ENCODE assay signal across 8 cellular contexts in genomic region chr2:172427256-172427989, GRCh38. TPM values are rescaled to one million over a fixed set of nuclear protein-coding genes. Genes with fewer than 3 reads are reported as not detected.
A peak's percentile ranks its signal among the peaks of the same experiment; 100 is the strongest.
DNase-seq lines count a peak whose midpoint lies in the region; ATAC-seq and TF ChIP-seq lines count a peak whose summit lies in the region.

Gene ITGA6 (plus strand): TSS chr2:172427586.

- H2BK15ac ChIP-seq in IMR-90 (ENCODE audit: low read depth, low read length) = peak within 1 kb of the TSS; percentile 41; the same call in 1 of the 3 replicates

- whole genome bisulfite sequencing in IMR-90 (ENCODE audit: extremely low coverage in 2 of 2, insufficient read length in 1 of 2), 2 experiments = 0% methylated on average over 11 of the region's 79 CpGs; no CpG with 5 or more reads in 1 of the 2 experiments

- BruUV-seq in IMR-90 (replicated peaks; lab: Mats Ljungman, UMichigan) = no TSS peak

- no peak within 1 kb of the TSS for H4K5ac ChIP-seq in IMR-90 (ENCODE audit: low read depth, low read length)

- DNase-seq in DMS53 (lab: John Stamatoyannopoulos, UW) (peak; percentile 96), IMR-90 (peak; percentile 52), RWPE2 (ENCODE audit: low spot score) (peak; percentile 85), fibroblast of the aortic adventitia (ENCODE audit: low read depth) (peak; percentile 28), nephron progenitor cell (peak; percentile 84)
- peak; percentile 91 for DNase-seq in activated effector memory CD4-positive, alpha-beta T cell treated with anti-CD3 and anti-CD28 coated beads, Interleukin-2, amount 50 U/mL, for 16 hours
- peak; percentile 82 for DNase-seq in stimulated activated naive CD4-positive, alpha-beta T cell treated with Interleukin-2 at 50 U/mL for 16 hours (lab: John Stamatoyannopoulos, UW)

- peak within 1 kb of the TSS; percentile 17; the same call in 1 of the 2 replicates for H3K27ac ChIP-seq in IMR-90 (ENCODE audit: insufficient read depth, low read length)
- H3K27ac ChIP-seq in RWPE2 (ENCODE audit: poor library complexity, severe bottlenecking) = peak within 1 kb of the TSS; percentile 98

- H3K18ac ChIP-seq in IMR-90 (ENCODE audit: low read depth, low read length) = no peak within 1 kb of the TSS

- H2BK120ac ChIP-seq in IMR-90 (ENCODE audit: low read depth, low read length) = no peak within 1 kb of the TSS; the same call in 1 of the 2 replicates

- no peaks in the 10 kb centered on the region for H3K9me3 Mint-ChIP-seq in nephron progenitor cell

- H3K4me3 ChIP-seq in IMR-90 (ENCODE audit: insufficient read depth, low read depth, low read length) = peak within 1 kb of the TSS; percentile 82
- peak within 1 kb of the TSS; percentile 96 for H3K4me3 ChIP-seq in RWPE2 (ENCODE audit: severe bottlenecking)
- peak within 1 kb of the TSS; percentile 72 for H3K4me3 ChIP-seq in fibroblast of the aortic adventitia (ENCODE audit: low read depth, low read length)

- H3K4me1 ChIP-seq in IMR-90 (ENCODE audit: control insufficient read depth, insufficient read depth, low read length) = peaks cover 7% of the 10 kb centered on the region
- H3K4me1 ChIP-seq in RWPE2 (ENCODE audit: insufficient read depth, poor library complexity, severe bottlenecking) = peaks cover 23% of the 10 kb centered on the region

- TF ChIP-seq RAD21 in IMR-90 (IDR thresholded peaks at IDR 0.05; ENCODE audit: low read length) = 0 out of 2 replicates have a peak, but pooled peaks have one; percentile 3

- H3K4me1 Mint-ChIP-seq in nephron progenitor cell = peaks cover 17% of the 10 kb centered on the region

- peak within 1 kb of the TSS; percentile 77 for H2AK9ac ChIP-seq in IMR-90 (replicated peaks; ENCODE audit: low read depth, low read length, poor library complexity)

- intact Hi-C loops in IMR-90 (cut with micrococcal nuclease) = no loop called here

- no peak within 1 kb of the TSS for H2AK5ac ChIP-seq in IMR-90 (ENCODE audit: low read depth, low read length)

- peak within 1 kb of the TSS; percentile 93 for H2AFZ ChIP-seq in IMR-90 (replicated peaks; ENCODE audit: low read length, poor library complexity)

- peak within 1 kb of the TSS; percentile 9; the same call in 1 of the 2 replicates for H4K91ac ChIP-seq in IMR-90 (ENCODE audit: insufficient read depth, low read depth, low read length)

- H2BK5ac ChIP-seq in IMR-90 (ENCODE audit: low read depth, low read length, poor library complexity, severe bottlenecking) = no peak within 1 kb of the TSS

- POLR2A ChIA-PET in IMR-90 (lab: Charles Lee; ENCODE audit: unreplicated experiment) = no interaction called here

- H2BK20ac ChIP-seq in IMR-90 (ENCODE audit: low read depth, low read length) = no peak within 1 kb of the TSS

- H3K79me1 ChIP-seq in IMR-90 (ENCODE audit: low read depth in 1 of 2, low read length in 2 of 2) = peaks cover 18 to 30% of the 10 kb centered on the region in 2 experiments

- no peak within 1 kb of the TSS for H3K27ac Mint-ChIP-seq in nephron progenitor cell

- dilution Hi-C loops in IMR-90 (cut with HindIII; ENCODE audit: low sequenced_read_pairs, unreplicated experiment) = no loop called here

- peak within 1 kb of the TSS in 1 of 2 experiments; percentile 48; a peak in 1 of 4 replicates for H4K8ac ChIP-seq in IMR-90 (ENCODE audit: low read depth in 2 of 2, low read length in 2 of 2)

- H3K27me3 ChIP-seq in IMR-90 (ENCODE audit: control insufficient read depth, insufficient read depth, low read length) (peaks cover 5% of the 10 kb centered on the region; the same call in 1 of the 2 replicates), RWPE2 (ENCODE audit: insufficient read depth, poor library complexity, severe bottlenecking) (no peaks in the 10 kb centered on the region)

- H3K4ac ChIP-seq in IMR-90 (ENCODE audit: low read depth, low read length) = peak within 1 kb of the TSS; percentile 28

- peak within 1 kb of the TSS; percentile 99 for H3K4me2 ChIP-seq in IMR-90 (ENCODE audit: low read depth, low read length)

- H3K36me3 Mint-ChIP-seq in nephron progenitor cell (ENCODE audit: low read depth) = no peaks in the 10 kb centered on the region

- H3K9me3 ChIP-seq in IMR-90 (ENCODE audit: control insufficient read depth, insufficient read depth, low read length) (no peaks in the 10 kb centered on the region), RWPE2 (ENCODE audit: severe bottlenecking) (no peaks in the 10 kb centered on the region)

- H3K14ac ChIP-seq in IMR-90 (replicated peaks; ENCODE audit: low read depth, low read length) = peak within 1 kb of the TSS; percentile 53; the same call in 1 of the 2 replicates

- TF ChIP-seq POLR2A in IMR-90 (IDR thresholded peaks at IDR 0.05; ENCODE audit: low read depth, low read length) = peak; percentile 37; the same call in 1 of the 2 replicates

- CTCF ChIA-PET in IMR-90 (lab: Yijun Ruan, JAX) = interaction anchor here (1.0 to 1.8 kb wide), 4 partner anchors 13 to 146 kb away, joined by 3 to 5 read pairs (median 4); no protein-coding TSS in a partner anchor

- H3K9me1 ChIP-seq in IMR-90 (ENCODE audit: insufficient read depth, low read length) = peaks cover 2% of the 10 kb centered on the region; the same call in 1 of the 2 replicates

- no peak within 1 kb of the TSS; the same call in 1 of the 2 replicates for H3K56ac ChIP-seq in IMR-90 (ENCODE audit: extremely low read depth, insufficient read depth, low read length)

- ATAC-seq in IMR-90 (ENCODE audit: low read depth) (peak; percentile 90), RWPE2 (ENCODE audit: low read depth) (peak; percentile 67), GM18517 (IDR thresholded peaks at IDR 0.05; ENCODE audit: unreplicated experiment) (no peak)

- peak; percentile 3; the same call in 1 of the 2 replicates for TF ChIP-seq CTCF in IMR-90 (conservative IDR thresholded peaks at IDR 0.05; ENCODE audit: low read depth, low read length)
- TF ChIP-seq CTCF in RWPE2 (IDR thresholded peaks at IDR 0.05; ENCODE audit: poor library complexity, severe bottlenecking) = peak; percentile 26
- no peak for TF ChIP-seq CTCF in fibroblast of the aortic adventitia (IDR thresholded peaks at IDR 0.05; ENCODE audit: insufficient read depth, low read length)
- no peak for TF ChIP-seq CTCF in nephron progenitor cell (IDR thresholded peaks at IDR 0.05)

- peaks cover 51% of the 10 kb centered on the region for H3K27me3 Mint-ChIP-seq in nephron progenitor cell (ENCODE audit: low read depth, poor library complexity)

- peak within 1 kb of the TSS; percentile 65 for H3K9ac ChIP-seq in IMR-90 (ENCODE audit: low read depth, low read length)

- in situ Hi-C loops in IMR-90 (cut with MboI; ENCODE audit: low sequenced_read_pairs) = no loop called here

- H3K36me3 ChIP-seq in IMR-90 (ENCODE audit: control insufficient read depth, insufficient read depth, low read length) = no peaks in the 10 kb centered on the region
- peaks cover 31% of the 10 kb centered on the region for H3K36me3 ChIP-seq in RWPE2 (ENCODE audit: low read depth)

- H3K4me3 Mint-ChIP-seq in nephron progenitor cell = peak within 1 kb of the TSS; percentile 86

- H4K20me1 ChIP-seq in IMR-90 (ENCODE audit: insufficient read depth, low read length) = no peaks in the 10 kb centered on the region

- H3K23ac ChIP-seq in IMR-90 (ENCODE audit: low read depth, low read length) = peak within 1 kb of the TSS; percentile 68

TF ChIP-seq in IMR-90, 13 proteins besides CTCF, POLR2A, EP300 and RAD21:
- TF ChIP-seq CHD1 (IDR thresholded peaks at IDR 0.05; ENCODE audit: low read depth, low read length) (no peak), CEBPB (IDR thresholded peaks at IDR 0.05; ENCODE audit: low read depth, low read length) (no peak), BHLHE40 (IDR thresholded peaks at IDR 0.05; ENCODE audit: low read depth, low read length) (no peak), SMC3 (IDR thresholded peaks at IDR 0.05; ENCODE audit: low read depth, low read length) (peak; percentile 14; the same call in 1 of the 2 replicates), MXI1 (IDR thresholded peaks at IDR 0.05; ENCODE audit: borderline replicate concordance, low read depth, low read length) (no peak; the same call in 1 of the 2 replicates), ELK1 (IDR thresholded peaks at IDR 0.05; ENCODE audit: borderline replicate concordance, low read depth, low read length) (no peak), USF2 (IDR thresholded peaks at IDR 0.05; ENCODE audit: low read depth, low read length) (no peak), RFX5 (IDR thresholded peaks at IDR 0.05; ENCODE audit: low read depth, low read length) (no peak)

RNA-seq across cellular contexts. Expression of gene ITGA6, which starts in this region (rescaled TPM):
- 43.9 and 88.3 TPM in 2 replicates for total RNA-seq in IMR-90 (2012; rRNA removed)
- polyA plus RNA-seq in IMR-90 (2012; rRNA removed) = 10.7 and 12.5 TPM in 2 replicates
- 2.7 and 5.4 TPM in 2 replicates for polyA plus RNA-seq in IMR-90 (2012; cell fraction: cytosol; rRNA removed)
- polyA plus RNA-seq in IMR-90 (2012; cell fraction: nucleus; rRNA removed; ENCODE audit: low replicate concordance) = 3.5 and 9.3 TPM in 2 replicates
- total RNA-seq in fibroblast of the aortic adventitia (ENCODE audit: low replicate concordance) = 4.0 and 29.1 TPM in 2 replicates

Comparison
In these comparisons a context has a peak if more than half of its experiments do, and no peak if none do; other contexts are left out.
1. DNase-seq: peak in every context shown above with its lines; median percentile 96 in DMS53; 91 in activated effector memory CD4-positive, alpha-beta T cell treated with anti-CD3 and anti-CD28 coated beads, Interleukin-2, amount 50 U/mL, for 16 hours; 85 in RWPE2; 84 in nephron progenitor cell; 82 in stimulated activated naive CD4-positive, alpha-beta T cell treated with Interleukin-2 at 50 U/mL for 16 hours; 52 in IMR-90; 28 in fibroblast of the aortic adventitia.
2. CTCF ChIP-seq: peak in IMR-90 (single experiment) and RWPE2 (single experiment); none in fibroblast of the aortic adventitia (single experiment) and nephron progenitor cell (single experiment).
3. Peak in every context shown above with its lines, with median percentiles within 50 percentile points of each other: H3K4me3 ChIP-seq.